ENCODE assay signal across 39 cellular contexts in the genomic region with DNA sequence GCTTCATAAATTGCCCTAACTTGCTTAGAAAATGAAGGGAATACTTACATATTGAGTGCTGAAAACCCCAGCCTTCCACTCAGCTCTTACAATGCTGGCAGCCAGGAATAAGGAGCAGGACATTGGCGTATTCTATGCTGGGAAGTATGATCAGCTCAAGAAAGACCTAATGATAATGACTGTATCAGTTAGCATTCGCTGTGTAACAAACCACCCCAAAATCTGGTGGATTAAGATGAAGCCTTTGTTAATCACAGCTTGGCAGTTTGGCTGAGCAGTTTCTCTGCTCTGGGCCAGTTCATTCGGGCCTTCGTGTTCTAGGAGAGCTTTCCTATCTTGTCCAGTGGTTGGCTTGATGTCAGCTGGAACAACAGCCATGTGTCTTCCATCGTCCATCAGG. TPM values are rescaled to one million over a fixed set of nuclear protein-coding genes. Genes with fewer than 3 reads are reported as not detected.
"Had no signal": no experiment of that assay in that cellular context is flagged by ENCODE, and none has a peak within 500 bp of the region (broad histone marks: within the 10 kb centered on the region; RNA-seq: fewer than 3 reads in every experiment).

No MANE protein-coding gene starts in this region.

- FAIRE-seq: astrocyte, TTC549 had no signal

- H3K27ac Mint-ChIP-seq: activated B cell treated with CpG ODN at 0.5 μM for 24 hours; activated CD4-positive, alpha-beta memory T cell treated with anti-CD3 and anti-CD28 coated beads for 36 hours; activated CD4-positive, alpha-beta T cell treated with anti-CD3 and anti-CD28 coated beads, Interleukin-2, amount 10 ng/mL, durations not matched to agents 24 days and 14 days; activated CD8-positive, alpha-beta T cell treated with anti-CD3 and anti-CD28 coated beads for 36 hours; activated naive CD4-positive, alpha-beta T cell treated with anti-CD3 and anti-CD28 coated beads for 36 hours; activated naive CD4-positive, alpha-beta T cell treated with anti-CD3 and anti-CD28 coated beads, Interleukin-2, amount 50 U/mL, for 72 hours; activated naive CD8-positive, alpha-beta T cell treated with anti-CD3 and anti-CD28 coated beads for 36 hours; activated T-cell treated with anti-CD3 and anti-CD28 coated beads, Interleukin-2, amount 50 U/mL, for 72 hours; activated T-helper 1 cell treated with anti-CD3 and anti-CD28 coated beads, Interleukin-12 subunit alpha, Interleukin-12 subunit beta, Interleukin-2, Interleukin-4 antibody, amounts not matched to agents 30 ng/mL and 10 ng/mL and 1 ng/mL, durations not matched to agents 14 hours and 24 hours and 36 hours; activated T-helper 17 cell treated with anti-CD3 and anti-CD28 coated beads, Interleukin-2, amount 50 U/mL, for 72 hours; T-helper 1 cell treated with Interleukin-12 subunit alpha and Interleukin-12 subunit beta and Interleukin-4 antibody, amounts not matched to agents 30 μg/mL and 1 μg/mL, for 36 hours; T-helper 2 cell treated with Interferon-gamma antibody and Interleukin-4, amounts not matched to agents 5 μg/mL and 100 μg/mL, for 36 hours had no signal

- H3K27ac ChIP-seq: adrenal gland, body of pancreas, brain microvascular endothelial cell, breast epithelium, VCaP had no signal

- ATAC-seq: activated CD8-positive, alpha-beta T cell treated with anti-CD3 and anti-CD28 coated beads for 36 hours; activated naive CD4-positive, alpha-beta T cell treated with anti-CD3 and anti-CD28 coated beads, Interleukin-2, amount 50 U/mL, for 72 hours; activated T-cell treated with anti-CD3 and anti-CD28 coated beads, Interleukin-2, amount 50 U/mL, for 4 hours; activated T-cell treated with anti-CD3 and anti-CD28 coated beads, Interleukin-2, amount 50 U/mL, for 72 hours; activated T-helper 17 cell treated with anti-CD3 and anti-CD28 coated beads, Interleukin-2, amount 50 U/mL, for 72 hours; body of pancreas had no signal

- H3K4me1 Mint-ChIP-seq: activated B cell treated with CpG ODN at 0.5 μM for 24 hours; activated CD4-positive, alpha-beta T cell treated with anti-CD3 and anti-CD28 coated beads, Interleukin-2, amount 10 ng/mL, durations not matched to agents 24 days and 14 days; activated naive CD8-positive, alpha-beta T cell treated with anti-CD3 and anti-CD28 coated beads for 36 hours; activated T-helper 17 cell treated with anti-CD3 and anti-CD28 coated beads, Interleukin-2, amount 50 U/mL, for 72 hours; central memory CD8-positive, alpha-beta T cell had no signal

- H3K4me3 Mint-ChIP-seq: activated B cell treated with CpG ODN at 0.5 μM for 24 hours; activated CD4-positive, alpha-beta memory T cell treated with anti-CD3 and anti-CD28 coated beads for 36 hours; activated CD4-positive, alpha-beta T cell treated with anti-CD3 and anti-CD28 coated beads, Interleukin-2, amount 10 ng/mL, durations not matched to agents 24 days and 14 days; activated CD8-positive, alpha-beta T cell treated with anti-CD3 and anti-CD28 coated beads for 36 hours; activated naive CD4-positive, alpha-beta T cell treated with anti-CD3 and anti-CD28 coated beads for 36 hours; activated naive CD8-positive, alpha-beta T cell treated with anti-CD3 and anti-CD28 coated beads for 36 hours; activated T-cell treated with anti-CD3 and anti-CD28 coated beads, Interleukin-2, amount 50 U/mL, for 4 hours; activated T-cell treated with anti-CD3 and anti-CD28 coated beads, Interleukin-2, amount 50 U/mL, for 72 hours; activated T-helper 1 cell treated with anti-CD3 and anti-CD28 coated beads, Interleukin-12 subunit alpha, Interleukin-12 subunit beta, Interleukin-2, Interleukin-4 antibody, amounts not matched to agents 30 ng/mL and 10 ng/mL and 1 ng/mL, durations not matched to agents 14 hours and 24 hours and 36 hours; activated T-helper 17 cell treated with anti-CD3 and anti-CD28 coated beads, Interleukin-2, amount 50 U/mL, for 72 hours; central memory CD8-positive, alpha-beta T cell; T-helper 1 cell treated with Interleukin-12 subunit alpha and Interleukin-12 subunit beta and Interleukin-4 antibody, amounts not matched to agents 30 μg/mL and 1 μg/mL, for 36 hours; T-helper 2 cell treated with Interferon-gamma antibody and Interleukin-4, amounts not matched to agents 5 μg/mL and 100 μg/mL, for 36 hours had no signal

- H3K4me3 ChIP-seq: adrenal gland, body of pancreas, breast epithelium had no signal

- DNase-seq: activated B cell treated with CpG ODN at 0.5 μM for 24 hours; activated CD4-positive, alpha-beta memory T cell treated with anti-CD3 and anti-CD28 coated beads for 36 hours; activated CD4-positive, alpha-beta T cell treated with anti-CD3 and anti-CD28 coated beads for 4 hours; activated CD4-positive, alpha-beta T cell treated with anti-CD3 and anti-CD28 coated beads, Interleukin-2, amount 10 ng/mL, durations not matched to agents 24 days and 14 days; activated CD4-positive, alpha-beta T cell treated with anti-CD3 and anti-CD28 coated beads, Interleukin-2, amount 50 U/mL, for 1 hour; activated CD4-positive, alpha-beta T cell treated with anti-CD3 and anti-CD28 coated beads, Interleukin-2, amount 50 U/mL, for 4 hours; activated CD4-positive, CD25-positive, alpha-beta regulatory T cell treated with anti-CD3 and anti-CD28 coated beads, Interleukin-2, amount 50 U/mL, for 72 hours; activated CD8-positive, alpha-beta memory T cell treated with anti-CD3 and anti-CD28 coated beads, Interleukin-2, amount 50 U/mL, for 4 hours; activated CD8-positive, alpha-beta T cell treated with anti-CD3 and anti-CD28 coated beads for 36 hours; activated gamma-delta T cell treated with Interleukin-2 at 50 U/mL for 16 hours; activated naive CD4-positive, alpha-beta T cell; activated naive CD4-positive, alpha-beta T cell treated with anti-CD3 and anti-CD28 coated beads for 36 hours; activated naive CD4-positive, alpha-beta T cell treated with anti-CD3 and anti-CD28 coated beads, Interleukin-2, amount 50 U/mL, for 16 hours; activated naive CD8-positive, alpha-beta T cell treated with anti-CD3 and anti-CD28 coated beads for 36 hours; activated T-cell treated with anti-CD3 and anti-CD28 coated beads for 4 hours; activated T-cell treated with anti-CD3 and anti-CD28 coated beads, Interleukin-2, amount 50 U/mL, for 1 hour; activated T-cell treated with anti-CD3 and anti-CD28 coated beads, Interleukin-2, amount 50 U/mL, for 4 hours; activated T-cell treated with anti-CD3 and anti-CD28 coated beads, Interleukin-2, amount 50 U/mL, for 72 hours; adrenal gland; amniotic stem cell; aorta; body of pancreas; brain microvascular endothelial cell; caudate nucleus; cerebellar nuclear complex; T-helper 1 cell; T-helper 2 cell; T-helper 9 cell had no signal

- H3K27me3 ChIP-seq: adrenal gland, body of pancreas, brain microvascular endothelial cell, breast epithelium had no signal

- H3K36me3 Mint-ChIP-seq: activated CD4-positive, alpha-beta memory T cell treated with anti-CD3 and anti-CD28 coated beads for 36 hours; activated naive CD4-positive, alpha-beta T cell treated with anti-CD3 and anti-CD28 coated beads, Interleukin-2, amount 50 U/mL, for 72 hours; activated naive CD8-positive, alpha-beta T cell treated with anti-CD3 and anti-CD28 coated beads for 36 hours had no signal

- H3K9me3 Mint-ChIP-seq: activated B cell treated with CpG ODN at 0.5 μM for 24 hours; activated CD4-positive, alpha-beta memory T cell treated with anti-CD3 and anti-CD28 coated beads for 36 hours; activated CD4-positive, alpha-beta T cell treated with anti-CD3 and anti-CD28 coated beads, Interleukin-2, amount 10 ng/mL, durations not matched to agents 24 days and 14 days; activated CD8-positive, alpha-beta T cell treated with anti-CD3 and anti-CD28 coated beads for 36 hours; activated naive CD4-positive, alpha-beta T cell treated with anti-CD3 and anti-CD28 coated beads for 36 hours; activated naive CD4-positive, alpha-beta T cell treated with anti-CD3 and anti-CD28 coated beads, Interleukin-2, amount 50 U/mL, for 72 hours; activated naive CD8-positive, alpha-beta T cell treated with anti-CD3 and anti-CD28 coated beads for 36 hours; activated T-cell treated with anti-CD3 and anti-CD28 coated beads, Interleukin-2, amount 50 U/mL, for 4 hours; activated T-cell treated with anti-CD3 and anti-CD28 coated beads, Interleukin-2, amount 50 U/mL, for 72 hours; activated T-helper 1 cell treated with anti-CD3 and anti-CD28 coated beads, Interleukin-12 subunit alpha, Interleukin-12 subunit beta, Interleukin-2, Interleukin-4 antibody, amounts not matched to agents 30 ng/mL and 10 ng/mL and 1 ng/mL, durations not matched to agents 14 hours and 24 hours and 36 hours; activated T-helper 17 cell treated with anti-CD3 and anti-CD28 coated beads, Interleukin-2, amount 50 U/mL, for 72 hours; central memory CD8-positive, alpha-beta T cell; T-helper 1 cell treated with Interleukin-12 subunit alpha and Interleukin-12 subunit beta and Interleukin-4 antibody, amounts not matched to agents 30 μg/mL and 1 μg/mL, for 36 hours; T-helper 2 cell treated with Interferon-gamma antibody and Interleukin-4, amounts not matched to agents 5 μg/mL and 100 μg/mL, for 36 hours had no signal

- H3K36me3 ChIP-seq: adrenal gland, brain microvascular endothelial cell, breast epithelium had no signal

- H3K9me3 ChIP-seq: adrenal gland, body of pancreas, breast epithelium had no signal

- H3K4me1 ChIP-seq: adrenal gland, body of pancreas, breast epithelium had no signal

RNA-seq across cellular contexts. Expression of a gene that starts 36.7 kb away (rescaled TPM):
- total RNA-seq: activated B cell treated with CpG ODN at 0.5 μM for 24 hours; activated CD8-positive, alpha-beta memory T cell treated with anti-CD3 and anti-CD28 coated beads for 36 hours had no signal
